14 cellular contexts compared by ENCODE assay signal in genomic region chr18:8747440-8747937, GRCh38. TPM values are rescaled to one million over a fixed set of nuclear protein-coding genes. Genes with fewer than 3 reads are reported as not detected.
DNase-seq lines count a peak whose midpoint lies in the region; TF ChIP-seq lines count a peak whose summit lies in the region.
"Had no signal": no experiment of that assay in that cellular context is flagged by ENCODE, and none has a peak within 500 bp of the region (broad histone marks: within the 10 kb centered on the region; RNA-seq: fewer than 3 reads in every experiment).

No MANE protein-coding gene starts in this region.

- peak overlapping the region; percentile 69 for H2AFZ ChIP-seq in ACC112 (ENCODE audit: low read length, unreplicated experiment)

- H3K36me3 ChIP-seq in ACC112 (ENCODE audit: insufficient read depth, low read length) (0 out of 2 replicates have a peak, but pooled peaks cover 6% of the 10 kb centered on the region), kidney epithelial cell (ENCODE audit: control insufficient read depth, insufficient read depth, low read length) (no peaks in the 10 kb centered on the region), ovary (no peaks in the 10 kb centered on the region), testis (ENCODE audit: low read depth, missing control alignments) (no peaks in the 10 kb centered on the region)

- TF ChIP-seq CTCF in HFF-Myc (IDR thresholded peaks at IDR 0.05; ENCODE audit: low read depth, low read length, missing control alignments) (no peak), cardiac fibroblast (IDR thresholded peaks at IDR 0.05; ENCODE audit: low read depth, low read length) (no peak), kidney epithelial cell (IDR thresholded peaks at IDR 0.05; ENCODE audit: insufficient read depth, low read length, poor library complexity, severe bottlenecking) (no peak), ovary (IDR thresholded peaks at IDR 0.05) (no peak), testis (IDR thresholded peaks at IDR 0.05) (no peak)

- peaks cover 49% of the 10 kb centered on the region for H3K4me1 ChIP-seq in ACC112 (ENCODE audit: control insufficient read depth, insufficient read depth, low read length, unreplicated experiment)
- H3K4me1 ChIP-seq in ovary (ENCODE audit: insufficient read depth): peaks cover 3% of the 10 kb centered on the region
- H3K4me1 ChIP-seq in testis: no peaks in the 10 kb centered on the region

- 65 to 74% (median 69%) methylated on average over 6 of the region's 6 CpGs for WGBS in ovary, 3 donors
- 79 to 83% methylated on average over 6 of the region's 6 CpGs for WGBS in testis, 2 donors

- intact Hi-C loops in ovary (cut with DNase I) (no loop called here), testis (cut with DNase I; ENCODE audit: low total_unique reads) (no loop called here)

- H3K9me3 ChIP-seq in ovary: no peaks in the 10 kb centered on the region
- no peaks in the 10 kb centered on the region for H3K9me3 ChIP-seq in testis

- peak overlapping the region; percentile 60 for H3K27ac ChIP-seq in ACC112 (ENCODE audit: low read depth, low read length)
- no peak overlapping the region for H3K27ac ChIP-seq in ovary
- no peak overlapping the region for H3K27ac ChIP-seq in testis

- H3K27me3 ChIP-seq in ACC112 (ENCODE audit: insufficient read depth, low read length): no peaks in the 10 kb centered on the region
- no peaks in the 10 kb centered on the region for H3K27me3 ChIP-seq in kidney epithelial cell (ENCODE audit: control insufficient read depth, insufficient read depth, low read length)
- H3K27me3 ChIP-seq in ovary: no peaks in the 10 kb centered on the region
- H3K27me3 ChIP-seq in testis: no peaks in the 10 kb centered on the region

- DNase-seq in HFF-Myc (ENCODE audit: extremely low read depth, low read depth): peak; percentile 91
- peak; percentile 88 to 92 for DNase-seq in cardiac fibroblast (ENCODE audit: low read depth in 2 of 2)
- peak; percentile 92 for DNase-seq in kidney epithelial cell (ENCODE audit: low read depth)
- DNase-seq in ovary: no peak
- no peak for DNase-seq in stimulated activated CD4-positive, alpha-beta T cell treated with anti-CD3 and anti-CD28 coated beads, Interleukin-2, amount 100 ng/mL, for 48 hours
- no peak for DNase-seq in testis
- DNase-seq in NCI-H1105 (lab: John Stamatoyannopoulos, UW): no peak
- DNase-seq: activated CD4-positive, alpha-beta T cell treated with anti-CD3 and anti-CD28 coated beads, Interleukin-2, amount 50 U/mL, for 4 hours; activated naive CD4-positive, alpha-beta T cell treated with anti-CD3 and anti-CD28 coated beads, Interleukin-2, amount 10 ng/mL, durations not matched to agents 7 days and 5 days; GF-D8; natural killer cell; NCI-H187; stimulated activated naive B cell treated with anti-CD40 and anti-IgM and Interleukin-4, amounts not matched to agents 10 μg/mL and 1 μg/mL and 100 μg/mL, for 72 hours had no signal

- no peak for TF ChIP-seq POLR2A in ovary (IDR thresholded peaks at IDR 0.05)
- TF ChIP-seq POLR2A in testis (IDR thresholded peaks at IDR 0.05): no peak

- no peak for TF ChIP-seq EP300 in ovary (IDR thresholded peaks at IDR 0.05)

- H3K79me2 ChIP-seq in ACC112 (ENCODE audit: control insufficient read depth, insufficient read depth, low read length, unreplicated experiment): no peaks in the 10 kb centered on the region

- H3K4me3 ChIP-seq in ACC112 (ENCODE audit: low read depth, low read length) (peak overlapping the region; percentile 16; the same call in 1 of the 2 replicates), HFF-Myc (replicated peaks; ENCODE audit: low read depth, low read length) (no peak overlapping the region), cardiac fibroblast (replicated peaks in 1 of 2; ENCODE audit: low read depth in 2 of 2, low read length in 2 of 2) (no peak overlapping the region), kidney epithelial cell (ENCODE audit: low read depth, low read length) (no peak overlapping the region), ovary (no peak overlapping the region), testis (no peak overlapping the region)

RNA-seq across cellular contexts. Expression of gene MTCL1, which starts 42.1 kb away (rescaled TPM):
- total RNA-seq in kidney epithelial cell: 50.5 and 52.6 TPM in 2 replicates
- 1 to 10 TPM; 4.5 to 9.6 (median 7.3) TPM for total RNA-seq in ovary
- polyA plus RNA-seq in ovary: 1 to 10 TPM; 2.2 to 6.5 TPM
- total RNA-seq in testis: 100 to 1,000 TPM in 1 of 2 donors, 10 to 100 TPM in 1; 95.8 to 139 TPM
- 27.5 TPM for polyA plus RNA-seq in testis (ENCODE audit: insufficient read depth, low read depth, low replicate concordance)

Comparison
In these comparisons a context has a peak if more than half of its experiments do, and no peak if none do; other contexts are left out.
1. DNase-seq: peak in HFF-Myc (single experiment), cardiac fibroblast (2 of 2) and kidney epithelial cell (single experiment); none in ovary (0 of 5), stimulated activated CD4-positive, alpha-beta T cell treated with anti-CD3 and anti-CD28 coated beads, Interleukin-2, amount 100 ng/mL, for 48 hours (0 of 2), testis (single experiment) and NCI-H1105 (single experiment).